14 cellular contexts compared by ENCODE assay signal in genomic region chr17:27315796-27316465, GRCh38. TPM values are rescaled to one million over a fixed set of nuclear protein-coding genes. Genes with fewer than 3 reads are reported as not detected.
DNase-seq lines count a peak whose midpoint lies in the region; ATAC-seq and TF ChIP-seq lines count a peak whose summit lies in the region.
"Had no signal": no experiment of that assay in that cellular context is flagged by ENCODE, and none has a peak within 500 bp of the region (broad histone marks: within the 10 kb centered on the region; RNA-seq: fewer than 3 reads in every experiment).

No MANE protein-coding gene starts in this region.

- TF ChIP-seq EP300 in stomach (IDR thresholded peaks at IDR 0.05), result no peak

- H3K27ac Mint-ChIP-seq in HFFc6 (peak overlapping the region; percentile 32), brain (peak overlapping the region in 4 of 5 experiments; percentile 54 to 83 (median 63))
- H3K27ac Mint-ChIP-seq: activated T-cell treated with anti-CD3 and anti-CD28 coated beads, Interleukin-2, amount 50 U/mL, for 24 hours; natural killer cell treated with Interleukin-12 subunit alpha and Interleukin-12 subunit beta and Interleukin-15 and Interleukin-18, amount 100 ng/mL, for 72 hours had no signal

- intact Hi-C loops in lower lobe of right lung (cut with DNase I) (no loop called here), stomach (cut with DNase I; ENCODE audit: low total_unique reads) (no loop called here)

- WGBS in stomach, 5 donors, result 83 to 94% (median 86%) methylated on average over 7 of the region's 7 CpGs

- no peak for TF ChIP-seq POLR2A in stomach (IDR thresholded peaks at IDR 0.05)

- DNase-seq in HFFc6, result no peak
- DNase-seq in lower lobe of right lung, result no peak
- no peak for DNase-seq in stomach
- no peak for DNase-seq in NCI-H2107 treated with DMSO at 0.1 percent for 48 hours (lab: John Stamatoyannopoulos, UW; ENCODE audit: unreplicated experiment)
- no peak for DNase-seq in GOT3 (lab: John Stamatoyannopoulos, UW)
- DNase-seq: activated CD4-positive, alpha-beta T cell treated with anti-CD3 and anti-CD28 coated beads for 1 hour; activated T-cell treated with anti-CD3 and anti-CD28 coated beads, Interleukin-2, amount 50 U/mL, for 24 hours; effector memory CD4-positive, alpha-beta T cell; OCI-M1 had no signal

- H3K4me3 ChIP-seq in lower lobe of right lung, result no peak overlapping the region
- no peak overlapping the region for H3K4me3 ChIP-seq in stomach
- H3K4me3 ChIP-seq: BLaER1 treated with 17β-estradiol and CSF1 and Interleukin-3, amounts not matched to agents 10 nM and 100 nM had no signal

- ATAC-seq in lower lobe of right lung, result no peak
- ATAC-seq in GM18909 (IDR thresholded peaks at IDR 0.05; ENCODE audit: poor library complexity, unreplicated experiment), result no peak
- no peak for ATAC-seq in GM19023 (IDR thresholded peaks at IDR 0.05; ENCODE audit: unreplicated experiment)
- ATAC-seq: natural killer cell treated with Interleukin-12 subunit alpha and Interleukin-12 subunit beta and Interleukin-15 and Interleukin-18, amount 100 ng/mL, for 72 hours had no signal

- H3K27me3 Mint-ChIP-seq in HFFc6 (ENCODE audit: insufficient read depth) (no peaks in the 10 kb centered on the region), brain (no peaks in the 10 kb centered on the region)
- H3K27me3 Mint-ChIP-seq: activated T-cell treated with anti-CD3 and anti-CD28 coated beads, Interleukin-2, amount 50 U/mL, for 24 hours; natural killer cell treated with Interleukin-12 subunit alpha and Interleukin-12 subunit beta and Interleukin-15 and Interleukin-18, amount 100 ng/mL, for 72 hours had no signal

- peak overlapping the region; percentile 46 for H3K27ac ChIP-seq in lower lobe of right lung
- H3K27ac ChIP-seq in stomach, result peak overlapping the region in 4 of 5 donors; percentile 42 to 86 (median 65)

- no peak for TF ChIP-seq CTCF in HFFc6 (IDR thresholded peaks at IDR 0.05)
- TF ChIP-seq CTCF in brain (conservative IDR thresholded peaks at IDR 0.05), result no peak
- no peak for TF ChIP-seq CTCF in lower lobe of right lung (IDR thresholded peaks at IDR 0.05)
- no peak for TF ChIP-seq CTCF in stomach (IDR thresholded peaks at IDR 0.05)

- H3K9me3 Mint-ChIP-seq in HFFc6 (no peaks in the 10 kb centered on the region), brain (no peaks in the 10 kb centered on the region)
- H3K9me3 Mint-ChIP-seq: activated T-cell treated with anti-CD3 and anti-CD28 coated beads, Interleukin-2, amount 50 U/mL, for 24 hours; natural killer cell treated with Interleukin-12 subunit alpha and Interleukin-12 subunit beta and Interleukin-15 and Interleukin-18, amount 100 ng/mL, for 72 hours had no signal

- H3K9me3 ChIP-seq in lower lobe of right lung (no peaks in the 10 kb centered on the region), stomach (no peaks in the 10 kb centered on the region)
- H3K9me3 ChIP-seq: BLaER1 treated with 17β-estradiol and CSF1 and Interleukin-3, amounts not matched to agents 10 nM and 100 nM had no signal

- H3K4me1 Mint-ChIP-seq in HFFc6 (ENCODE audit: low read depth) (peaks cover 20% of the 10 kb centered on the region), brain (peaks cover 59% of the 10 kb centered on the region)

- H3K27me3 ChIP-seq in lower lobe of right lung (ENCODE audit: low read depth) (no peaks in the 10 kb centered on the region), stomach (no peaks in the 10 kb centered on the region)
- H3K27me3 ChIP-seq: BLaER1 treated with 17β-estradiol and CSF1 and Interleukin-3, amounts not matched to agents 10 nM and 100 nM had no signal

- H3K4me1 ChIP-seq in lower lobe of right lung (peaks cover 46% of the 10 kb centered on the region), stomach (peaks cover 11 to 36% (median 27%) of the 10 kb centered on the region in 4 donors)

- H3K36me3 ChIP-seq in lower lobe of right lung (peaks cover 87% of the 10 kb centered on the region), stomach (peaks cover 60 to 82% (median 81%) of the 10 kb centered on the region in 4 donors)

- H3K4me3 Mint-ChIP-seq in HFFc6, result no peak overlapping the region
- H3K4me3 Mint-ChIP-seq in brain, result no peak overlapping the region
- H3K4me3 Mint-ChIP-seq: activated T-cell treated with anti-CD3 and anti-CD28 coated beads, Interleukin-2, amount 50 U/mL, for 24 hours; natural killer cell treated with Interleukin-12 subunit alpha and Interleukin-12 subunit beta and Interleukin-15 and Interleukin-18, amount 100 ng/mL, for 72 hours had no signal

- H3K36me3 Mint-ChIP-seq in HFFc6 (ENCODE audit: low read depth) (peaks cover 41% of the 10 kb centered on the region), brain (peaks cover 80% of the 10 kb centered on the region)

RNA-seq across cellular contexts. Expression of gene WSB1, which starts 22.0 kb away (rescaled TPM):
- total RNA-seq in HFFc6 (2021; fragmentation: NEBNext Ultra II Directional; extraction: Animal tissue kit (Norgen Biotek cat#: 25700)), result 10 to 100 TPM; 60.5 to 74.4 (median 66.5) TPM
- polyA plus RNA-seq in brain (ENCODE audit: insufficient read depth, low read depth, low replicate concordance) (21.7 TPM), stomach (10 to 100 TPM; 15.7 to 62.5 (median 34.1) TPM)
- total RNA-seq in lower lobe of right lung (282 TPM), stomach (100 to 1,000 TPM in 4 of 5 donors, 10 to 100 TPM in 1; 88.3 to 531 (median 194) TPM)
